9 cellular contexts compared by ENCODE assay signal in genomic region chr13:111046590-111047141, GRCh38.
DNase-seq lines count a peak whose midpoint lies in the region; ATAC-seq, FAIRE-seq and TF ChIP-seq lines count a peak whose summit lies in the region.
"Had no signal": no experiment of that assay in that cellular context is flagged by ENCODE, and none has a peak within 500 bp of the region (broad histone marks: within the 10 kb centered on the region; RNA-seq: fewer than 3 reads in every experiment).

No MANE protein-coding gene starts in this region.

- DNase-seq in A172 (ENCODE audit: low spot score) (peak; percentile 86), HT1080 (ENCODE audit: low read depth) (peak; percentile 51), esophagus muscularis mucosa (ENCODE audit: extremely low spot score) (peak; percentile 90), vagina (ENCODE audit: extremely low spot score in 2 of 2) (peak in 1 of 2 donors; percentile 74), H54 (ENCODE audit: insufficient read length, low spot score) (no peak), natural killer cell (no peak), retina (no peak)

- no peak overlapping the region for H3K4me3 ChIP-seq in esophagus muscularis mucosa
- no peak overlapping the region for H3K4me3 ChIP-seq in vagina

- H3K27ac Mint-ChIP-seq in natural killer cell = no peak overlapping the region

- no peaks in the 10 kb centered on the region for H3K36me3 ChIP-seq in esophagus muscularis mucosa
- no peaks in the 10 kb centered on the region for H3K36me3 ChIP-seq in vagina

- peaks cover 0 to 6% (median 0%) of the 10 kb centered on the region in 4 donors for H3K27me3 ChIP-seq in esophagus muscularis mucosa
- H3K27me3 ChIP-seq in vagina = no peaks in the 10 kb centered on the region

- H3K36me3 Mint-ChIP-seq in natural killer cell = no peaks in the 10 kb centered on the region

- no peak for FAIRE-seq in H54 (lab: Jason Lieb, UNC)

- no peak overlapping the region for H3K27ac ChIP-seq in esophagus muscularis mucosa (replicated peaks in 1 of 4)
- H3K27ac ChIP-seq in vagina = peak overlapping the region; percentile 64

- H3K9me3 Mint-ChIP-seq in natural killer cell = no peaks in the 10 kb centered on the region

- ATAC-seq in GM19328 (IDR thresholded peaks at IDR 0.05; ENCODE audit: unreplicated experiment) = peak; percentile 66
- ATAC-seq in natural killer cell = no peak

- 79% methylated on average over 9 of the region's 9 CpGs for WGBS in esophagus muscularis mucosa

- TF ChIP-seq EP300 in esophagus muscularis mucosa (IDR thresholded peaks at IDR 0.05) = no peak

- no peaks in the 10 kb centered on the region for H3K9me3 ChIP-seq in esophagus muscularis mucosa
- no peaks in the 10 kb centered on the region for H3K9me3 ChIP-seq in vagina

- H3K4me1 ChIP-seq in esophagus muscularis mucosa (peaks cover 6 to 14% (median 10%) of the 10 kb centered on the region in 4 donors), vagina (peaks cover 11% of the 10 kb centered on the region)

- peaks cover 10 to 14% of the 10 kb centered on the region in 2 donors for H3K27me3 Mint-ChIP-seq in natural killer cell (ENCODE audit: low read depth in 2 of 2)

- TF ChIP-seq CTCF in esophagus muscularis mucosa (IDR thresholded peaks at IDR 0.05) = peak in 1 of 3 experiments; percentile 8
- TF ChIP-seq CTCF in vagina (IDR thresholded peaks at IDR 0.05) = peak in 1 of 3 experiments; percentile 12
- no peak for TF ChIP-seq CTCF in natural killer cell (IDR thresholded peaks at IDR 0.05)

- TF ChIP-seq POLR2A in esophagus muscularis mucosa (IDR thresholded peaks at IDR 0.05; ENCODE audit: low read depth) (no peak), vagina (IDR thresholded peaks at IDR 0.05) (no peak), H54 (IDR thresholded peaks at IDR 0.05; ENCODE audit: low read depth, low read length) (no peak)

- intact Hi-C loops in esophagus muscularis mucosa (cut with DNase I) (loop anchor here (5.0 kb wide), 1 partner anchor 39 kb away; no protein-coding TSS in a partner anchor), vagina (cut with DNase I) (loop anchor here (10.0 kb wide), 1 partner anchor 132 kb away; the partner anchor contains the start of gene ANKRD10), natural killer cell (cut with micrococcal nuclease) (no loop called here)

- no peak overlapping the region for H3K4me3 Mint-ChIP-seq in natural killer cell
- H3K4me3 Mint-ChIP-seq: neural crest cell had no signal

- H3K4me1 Mint-ChIP-seq in natural killer cell = no peaks in the 10 kb centered on the region

Comparison
In these comparisons a context has a peak if more than half of its experiments do, and no peak if none do; other contexts are left out.
1. DNase-seq: peak in A172 (single experiment), HT1080 (single experiment) and esophagus muscularis mucosa (single experiment); none in H54 (single experiment), natural killer cell (single experiment) and retina (single experiment).